23 cellular contexts compared by ENCODE assay signal in genomic region chr4:71549516-71550160, GRCh38.
DNase-seq lines count a peak whose midpoint lies in the region; ATAC-seq, FAIRE-seq and TF ChIP-seq lines count a peak whose summit lies in the region.
"Had no signal": no experiment of that assay in that cellular context is flagged by ENCODE, and none has a peak within 500 bp of the region (broad histone marks: within the 10 kb centered on the region; RNA-seq: fewer than 3 reads in every experiment).

No MANE protein-coding gene starts in this region.

- intact Hi-C loops in Calu3 (cut with micrococcal nuclease; ENCODE audit: unreplicated experiment): loop anchor here (1.0 to 10.0 kb wide), 5 partner anchors 53 to 495 kb away; no protein-coding TSS in a partner anchor

- no peak for ATAC-seq in GM18502 (IDR thresholded peaks at IDR 0.05; ENCODE audit: poor library complexity, unreplicated experiment)
- ATAC-seq: activated CD4-positive, alpha-beta T cell treated with anti-CD3 and anti-CD28 coated beads for 36 hours; activated CD8-positive, alpha-beta T cell treated with anti-CD3 and anti-CD28 coated beads for 36 hours; activated naive CD4-positive, alpha-beta T cell treated with anti-CD3 and anti-CD28 coated beads, Interleukin-2, amount 50 U/mL, for 72 hours; effector memory CD8-positive, alpha-beta T cell; right cardiac atrium; stimulated activated naive CD8-positive, alpha-beta T cell treated with anti-CD3 and anti-CD28 coated beads, Interleukin-15, Interleukin-2, amounts not matched to agents 100 U/mL and 50 U/mL, for 24 hours had no signal

- H3K27me3 Mint-ChIP-seq in Calu3 (ENCODE audit: unreplicated experiment) (no peaks in the 10 kb centered on the region), nephron (ENCODE audit: low read depth) (peaks cover 4% of the 10 kb centered on the region)
- H3K27me3 Mint-ChIP-seq: activated CD4-positive, alpha-beta T cell treated with anti-CD3 and anti-CD28 coated beads for 36 hours; activated CD8-positive, alpha-beta T cell treated with anti-CD3 and anti-CD28 coated beads for 36 hours; effector memory CD8-positive, alpha-beta T cell had no signal

- H3K4me3 Mint-ChIP-seq in Calu3 (ENCODE audit: low read depth, unreplicated experiment) (peak overlapping the region; percentile 26), nephron (no peak overlapping the region)
- H3K4me3 Mint-ChIP-seq: activated CD4-positive, alpha-beta T cell treated with anti-CD3 and anti-CD28 coated beads for 36 hours; activated CD8-positive, alpha-beta T cell treated with anti-CD3 and anti-CD28 coated beads for 36 hours; B cell; effector memory CD8-positive, alpha-beta T cell; neural crest cell had no signal

- H3K4me1 Mint-ChIP-seq in Calu3 (ENCODE audit: low read depth, unreplicated experiment) (peaks cover 22% of the 10 kb centered on the region), nephron (peaks cover 15% of the 10 kb centered on the region)
- H3K4me1 Mint-ChIP-seq: activated CD4-positive, alpha-beta T cell treated with anti-CD3 and anti-CD28 coated beads for 36 hours; B cell had no signal

- FAIRE-seq in RCC 7860 (lab: Jason Lieb, UNC): peak; percentile 35
- FAIRE-seq: GM12892 had no signal

- H3K9me3 Mint-ChIP-seq in Calu3 (ENCODE audit: low read depth, unreplicated experiment) (no peaks in the 10 kb centered on the region), nephron (no peaks in the 10 kb centered on the region)
- H3K9me3 Mint-ChIP-seq: activated CD8-positive, alpha-beta T cell treated with anti-CD3 and anti-CD28 coated beads for 36 hours; activated naive CD4-positive, alpha-beta T cell treated with anti-CD3 and anti-CD28 coated beads, Interleukin-2, amount 50 U/mL, for 72 hours; effector memory CD8-positive, alpha-beta T cell; neural crest cell had no signal

- CTCF ChIA-PET in Calu3 (lab: Charles Lee): interaction anchor here (0.5 to 1.7 kb wide), 3 partner anchors 279 to 1640 kb away, joined by 3 to 6 read pairs (median 4); no protein-coding TSS in a partner anchor

- H3K36me3 Mint-ChIP-seq in Calu3 (ENCODE audit: insufficient read depth, unreplicated experiment) (no peaks in the 10 kb centered on the region), nephron (ENCODE audit: low read depth) (no peaks in the 10 kb centered on the region)
- H3K36me3 Mint-ChIP-seq: activated naive CD4-positive, alpha-beta T cell treated with anti-CD3 and anti-CD28 coated beads, Interleukin-2, amount 50 U/mL, for 72 hours had no signal

- H3K27ac Mint-ChIP-seq in Calu3 (ENCODE audit: unreplicated experiment) (peak overlapping the region; percentile 63), nephron (peak overlapping the region; percentile 62 to 83 (median 65))
- H3K27ac Mint-ChIP-seq: activated CD4-positive, alpha-beta T cell treated with anti-CD3 and anti-CD28 coated beads for 36 hours; activated CD8-positive, alpha-beta T cell treated with anti-CD3 and anti-CD28 coated beads for 36 hours; activated naive CD4-positive, alpha-beta T cell treated with anti-CD3 and anti-CD28 coated beads, Interleukin-2, amount 50 U/mL, for 72 hours; B cell; effector memory CD8-positive, alpha-beta T cell had no signal

- TF ChIP-seq CTCF in Calu3 (IDR thresholded peaks at IDR 0.05; ENCODE audit: unreplicated experiment) (no peak), nephron (IDR thresholded peaks at IDR 0.05; ENCODE audit: unreplicated experiment in 3 of 3) (no peak)

- DNase-seq in Calu3 (no peak), RCC 7860 (ENCODE audit: low spot score) (no peak), fibroblast of peridontal ligament (ENCODE audit: extremely low read depth) (peak; percentile 46), globus pallidus (ENCODE audit: low spot score) (no peak), NCI-H2107 (lab: John Stamatoyannopoulos, UW) (no peak)
- DNase-seq in effector CD8-positive, alpha-beta T cell (lab: John Stamatoyannopoulos, UW): no peak
- DNase-seq: activated CD4-positive, alpha-beta T cell treated with anti-CD3 and anti-CD28 coated beads for 36 hours; activated CD8-positive, alpha-beta T cell treated with anti-CD3 and anti-CD28 coated beads for 36 hours; anterior cingulate cortex; cortex of kidney; effector memory CD8-positive, alpha-beta T cell; foreskin melanocyte; NCI-H1048; right cardiac atrium; stimulated activated CD4-positive, alpha-beta T cell treated with anti-CD3 and anti-CD28 coated beads, Interleukin-2, amount 100 ng/mL, for 24 hours; stimulated activated naive CD8-positive, alpha-beta T cell treated with anti-CD3 and anti-CD28 coated beads, Interleukin-15, Interleukin-2, amounts not matched to agents 100 U/mL and 50 U/mL, for 24 hours; SW 1271 had no signal

- BruUV-seq in Calu3 (replicated peaks; lab: Mats Ljungman, UMichigan): no TSS peak
